Comparison of ENCODE assay signal across 20 cellular contexts in genomic region chr7:106885652-106886051, GRCh38. TPM values are rescaled to one million over a fixed set of nuclear protein-coding genes. Genes with fewer than 3 reads are reported as not detected.
DNase-seq lines count a peak whose midpoint lies in the region; TF ChIP-seq lines count a peak whose summit lies in the region.
"Had no signal": no experiment of that assay in that cellular context is flagged by ENCODE, and none has a peak within 500 bp of the region (broad histone marks: within the 10 kb centered on the region; RNA-seq: fewer than 3 reads in every experiment).

No MANE protein-coding gene starts in this region.

- no peak for TF ChIP-seq CTCF in MM.1S (IDR thresholded peaks at IDR 0.05; ENCODE audit: low read length)
- TF ChIP-seq CTCF in neutrophil (IDR thresholded peaks at IDR 0.05) = no peak

- no peak overlapping the region for H3K4me3 Mint-ChIP-seq in activated naive CD8-positive, alpha-beta T cell treated with anti-CD3 and anti-CD28 coated beads for 36 hours
- no peak overlapping the region for H3K4me3 Mint-ChIP-seq in immature natural killer cell
- H3K4me3 Mint-ChIP-seq: CD4-positive, alpha-beta memory T cell; H9 had no signal

- H3K27ac ChIP-seq in MM.1S (ENCODE audit: low read length) = peak overlapping the region; percentile 72; the same call in 1 of the 2 replicates
- H3K27ac ChIP-seq in neutrophil = peak overlapping the region; percentile 67
- H3K27ac ChIP-seq: C4-2B had no signal

- H3K9me3 ChIP-seq in MM.1S (replicated peaks; ENCODE audit: insufficient read depth, low read length) = no peaks in the 10 kb centered on the region
- no peaks in the 10 kb centered on the region for H3K9me3 ChIP-seq in neutrophil

- DNase-seq in MM.1S = no peak
- no peak for DNase-seq in activated naive CD8-positive, alpha-beta T cell treated with anti-CD3 and anti-CD28 coated beads for 36 hours
- no peak for DNase-seq in immature natural killer cell
- no peak for DNase-seq in COR-L47 (lab: John Stamatoyannopoulos, UW)
- no peak for DNase-seq in NCI-H226
- DNase-seq in activated T-cell treated with anti-CD3 and anti-CD28 coated beads for 4 hours = no peak
- no peak for DNase-seq in NCI-H774 (lab: John Stamatoyannopoulos, UW)
- DNase-seq: ACHN; CD4-positive, alpha-beta memory T cell; DMS 273 treated with DMSO at 0.1 percent for 48 hours; DMS53; DND-41; EL; H9 had no signal

- peak overlapping the region; percentile 3 for H3K27ac Mint-ChIP-seq in activated naive CD8-positive, alpha-beta T cell treated with anti-CD3 and anti-CD28 coated beads for 36 hours
- peak overlapping the region in 5 of 6 donors; percentile 41 to 74 (median 54) for H3K27ac Mint-ChIP-seq in immature natural killer cell
- H3K27ac Mint-ChIP-seq: H9 had no signal

- no peaks in the 10 kb centered on the region for H4K20me1 ChIP-seq in MM.1S (ENCODE audit: insufficient read depth, low read length)

- H3K9ac ChIP-seq in MM.1S (ENCODE audit: low read length) = no peak overlapping the region

- peaks cover 16% of the 10 kb centered on the region for H3F3A ChIP-seq in MM.1S (ENCODE audit: insufficient read depth, low read length)

- H3K4me1 Mint-ChIP-seq in activated naive CD8-positive, alpha-beta T cell treated with anti-CD3 and anti-CD28 coated beads for 36 hours = peaks cover 22% of the 10 kb centered on the region
- peaks cover 12 to 52% of the 10 kb centered on the region in 2 donors for H3K4me1 Mint-ChIP-seq in immature natural killer cell
- H3K4me1 Mint-ChIP-seq: H9 had no signal

- H3K36me3 ChIP-seq in MM.1S (replicated peaks; ENCODE audit: insufficient read depth, low read length) (peaks cover 26% of the 10 kb centered on the region), neutrophil (peaks cover 100% of the 10 kb centered on the region)

- H2AFZ ChIP-seq in MM.1S (ENCODE audit: low read length) = no peak overlapping the region

- peaks cover 7% of the 10 kb centered on the region for H3K79me2 ChIP-seq in MM.1S (ENCODE audit: low read length)

- H3K36me3 Mint-ChIP-seq in activated naive CD8-positive, alpha-beta T cell treated with anti-CD3 and anti-CD28 coated beads for 36 hours = peaks cover 75% of the 10 kb centered on the region
- peaks cover 47 to 79% (median 54%) of the 10 kb centered on the region in 3 donors for H3K36me3 Mint-ChIP-seq in immature natural killer cell

- H3K27me3 ChIP-seq in MM.1S (replicated peaks; ENCODE audit: insufficient read depth, low read length) (no peaks in the 10 kb centered on the region), neutrophil (no peaks in the 10 kb centered on the region)

- H3K4me2 ChIP-seq in MM.1S (ENCODE audit: low read depth, low read length) = no peak overlapping the region

- no peak overlapping the region for H3K4me3 ChIP-seq in MM.1S (ENCODE audit: low read length)
- H3K4me3 ChIP-seq in neutrophil (ENCODE audit: low read depth in 1 of 2, low read length in 1 of 2) = no peak overlapping the region
- H3K4me3 ChIP-seq: GM12878 had no signal

- H3K9me3 Mint-ChIP-seq in activated naive CD8-positive, alpha-beta T cell treated with anti-CD3 and anti-CD28 coated beads for 36 hours = no peaks in the 10 kb centered on the region
- H3K9me3 Mint-ChIP-seq in immature natural killer cell = no peaks in the 10 kb centered on the region
- H3K9me3 Mint-ChIP-seq: CD4-positive, alpha-beta memory T cell had no signal

- no peaks in the 10 kb centered on the region for H3K9me2 ChIP-seq in MM.1S (replicated peaks; ENCODE audit: insufficient read depth, low read length)

- H3K27me3 Mint-ChIP-seq in activated naive CD8-positive, alpha-beta T cell treated with anti-CD3 and anti-CD28 coated beads for 36 hours = no peaks in the 10 kb centered on the region
- peaks cover 0 to 4% (median 0%) of the 10 kb centered on the region in 3 donors for H3K27me3 Mint-ChIP-seq in immature natural killer cell (ENCODE audit: low read depth in 3 of 3)
- H3K27me3 Mint-ChIP-seq: CD4-positive, alpha-beta memory T cell had no signal

- H3K4me1 ChIP-seq in MM.1S (ENCODE audit: low read length) (peaks cover 34% of the 10 kb centered on the region), neutrophil (ENCODE audit: control insufficient read depth in 1 of 2, insufficient read depth in 1 of 2, low read depth in 1 of 2, low read length in 1 of 2) (peaks cover 12 to 14% of the 10 kb centered on the region in 2 experiments)

RNA-seq across cellular contexts. Expression of gene PIK3CG, which starts 20.6 kb away (rescaled TPM):
- total RNA-seq in activated naive CD8-positive, alpha-beta T cell treated with anti-CD3 and anti-CD28 coated beads for 36 hours = 10 to 100 TPM; 26.3 to 28.8 TPM
- polyA plus RNA-seq in immature natural killer cell = 10 to 100 TPM; 21.3 to 65.0 (median 30.6) TPM
- total RNA-seq: H1, H9, HepG2 had no signal
- polyA plus RNA-seq: BJ, H1, HepG2 had no signal
